Comparison of ENCODE assay signal across 8 cellular contexts in the genomic region with DNA sequence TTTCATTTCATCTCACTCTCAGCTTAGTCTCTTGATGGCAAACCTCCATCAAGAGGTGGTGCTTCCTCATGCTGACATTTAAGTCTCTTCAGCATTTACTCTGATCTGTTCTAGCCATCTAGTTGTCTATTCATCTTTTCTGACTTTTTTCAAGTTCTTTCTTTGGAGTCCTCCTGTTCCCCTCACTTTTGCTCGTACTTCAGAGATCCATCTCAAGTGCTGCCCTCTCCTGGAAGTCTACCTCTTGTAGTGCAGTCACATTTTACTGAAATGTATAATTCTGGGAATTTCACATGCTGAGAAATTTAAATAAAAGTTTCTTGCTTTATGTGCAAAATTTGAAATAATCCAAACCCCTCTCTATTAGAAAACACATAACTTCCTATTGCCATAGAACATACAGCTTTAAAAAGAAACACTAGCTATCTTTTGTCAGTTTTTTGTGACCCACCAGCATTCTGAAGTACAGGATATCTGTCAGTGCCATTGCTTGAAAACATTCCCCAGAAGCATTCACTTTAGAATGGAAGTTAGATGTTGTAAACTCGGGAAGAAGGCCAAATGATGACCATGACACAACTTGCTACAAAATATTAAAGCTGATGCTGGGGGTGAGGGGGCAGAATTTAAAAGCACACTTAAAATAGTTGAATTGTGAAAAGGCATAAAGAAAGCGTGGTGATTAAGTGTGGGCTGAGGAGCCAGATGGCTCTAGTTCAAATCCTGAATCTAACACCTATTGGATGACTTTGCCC. TPM values are rescaled to one million over a fixed set of nuclear protein-coding genes. Genes with fewer than 3 reads are reported as not detected.
A peak's percentile ranks its signal among the peaks of the same experiment; 100 is the strongest.
DNase-seq lines count a peak whose midpoint lies in the region; ATAC-seq and TF ChIP-seq lines count a peak whose summit lies in the region.

No MANE protein-coding gene starts in this region.

- H3K27me3 Mint-ChIP-seq in nephron (ENCODE audit: low read depth) = no peaks in the 10 kb centered on the region

- H3K4me3 Mint-ChIP-seq in nephron = no peak overlapping the region

- H3K9ac ChIP-seq in KMS-11 (no peak overlapping the region), mammary epithelial cell (ENCODE audit: insufficient read depth, low read length) (no peak overlapping the region)

- no peak overlapping the region for H3K4me3 ChIP-seq in KMS-11 (IDR thresholded peaks at IDR 0.05; ENCODE audit: insufficient read depth, low read depth, low read length)
- H3K4me3 ChIP-seq in mammary epithelial cell (replicated peaks in 1 of 3; ENCODE audit: insufficient read depth in 1 of 3, low read depth in 2 of 3, low read length in 3 of 3) = no peak overlapping the region

- no peaks in the 10 kb centered on the region for H3K36me3 ChIP-seq in KMS-11 (ENCODE audit: insufficient read depth)
- no peaks in the 10 kb centered on the region for H3K36me3 ChIP-seq in mammary epithelial cell (ENCODE audit: insufficient read depth, low read length)

- no peak overlapping the region for H3K27ac ChIP-seq in KMS-11
- H3K27ac ChIP-seq in mammary epithelial cell (ENCODE audit: insufficient read depth, low read depth, low read length) = no peak overlapping the region

- in situ Hi-C loops in mammary epithelial cell (cut with MboI; ENCODE audit: low sequenced_read_pairs in 2 of 2) = no loop called here

- intact Hi-C loops in mammary epithelial cell (cut with micrococcal nuclease) = no loop called here

- 26% methylated on average over 3 of the region's 3 CpGs for WGBS in mammary epithelial cell (ENCODE audit: low coverage, missing lambda C conversion rate)

- peaks cover 29% of the 10 kb centered on the region for H3K4me1 Mint-ChIP-seq in nephron

- no peaks in the 10 kb centered on the region for H3K9me3 ChIP-seq in mammary epithelial cell (replicated peaks; ENCODE audit: insufficient read depth, low read length)

- peaks cover 94% of the 10 kb centered on the region for H3K4me1 ChIP-seq in KMS-11 (ENCODE audit: low read depth, poor library complexity, severe bottlenecking)
- peaks cover 14% of the 10 kb centered on the region for H3K4me1 ChIP-seq in mammary epithelial cell (ENCODE audit: insufficient read depth, low read length)

- H3K9me3 Mint-ChIP-seq in nephron = no peaks in the 10 kb centered on the region

- CTCF ChIA-PET in mammary epithelial cell (lab: Charles Lee; ENCODE audit: low non-redundant PET) = no interaction called here

- H3K79me2 ChIP-seq in KMS-11 (ENCODE audit: insufficient read depth, low read depth) (peaks cover 88% of the 10 kb centered on the region), mammary epithelial cell (ENCODE audit: insufficient read depth, low read length) (peaks cover 97% of the 10 kb centered on the region)

- H4K20me1 ChIP-seq in KMS-11 (ENCODE audit: insufficient read depth) (peaks cover 15% of the 10 kb centered on the region; the same call in 1 of the 2 replicates), mammary epithelial cell (ENCODE audit: insufficient read depth, low read length) (peaks cover 9% of the 10 kb centered on the region)

- no peak overlapping the region for H3K27ac Mint-ChIP-seq in nephron

- dilution Hi-C loops in mammary epithelial cell (cut with HindIII; ENCODE audit: low sequenced_read_pairs) = no loop called here

- no peak overlapping the region for H2AFZ ChIP-seq in KMS-11 (ENCODE audit: low read depth)
- H2AFZ ChIP-seq in mammary epithelial cell (ENCODE audit: low read depth, low read length) = no peak overlapping the region

- H3K27me3 ChIP-seq in KMS-11 (ENCODE audit: insufficient read depth, low read depth) (no peaks in the 10 kb centered on the region), mammary epithelial cell (ENCODE audit: insufficient read depth, low read length) (no peaks in the 10 kb centered on the region)

- peak; percentile 49 for TF ChIP-seq CTCF in KMS-11 (conservative IDR thresholded peaks at IDR 0.05; ENCODE audit: low read depth, low read length)
- peak; percentile 24 to 50 for TF ChIP-seq CTCF in mammary epithelial cell (conservative IDR thresholded peaks at IDR 0.05 in 1 of 2, IDR thresholded peaks at IDR 0.05 in 1 of 2; ENCODE audit: extremely low read depth in 1 of 2, insufficient read depth in 1 of 2, low read depth in 1 of 2, low read length in 2 of 2)
- TF ChIP-seq CTCF in nephron (IDR thresholded peaks at IDR 0.05; ENCODE audit: unreplicated experiment in 3 of 3) = peak; percentile 14 to 42 (median 37)

- H3K4me2 ChIP-seq in KMS-11 (0 out of 2 replicates have a peak overlapping the region, but pooled peaks have one; percentile 16), mammary epithelial cell (ENCODE audit: insufficient read depth, low read depth, low read length) (no peak overlapping the region)

- no TSS peak for BruUV-seq in mammary epithelial cell (replicated peaks; lab: Mats Ljungman, UMichigan)

- peaks cover 5% of the 10 kb centered on the region for H3K36me3 Mint-ChIP-seq in nephron (ENCODE audit: low read depth)

- DNase-seq in SKM-1 treated with dmso at 0.1 percent for 144 hours (lab: John Stamatoyannopoulos, UW; ENCODE audit: unreplicated experiment) (peak; percentile 10), SKM-1 (lab: John Stamatoyannopoulos, UW; ENCODE audit: unreplicated experiment) (no peak), mammary epithelial cell (no peak), HuH-7 (ENCODE audit: low spot score) (no peak)

- ATAC-seq in GM21786 (IDR thresholded peaks at IDR 0.05; ENCODE audit: unreplicated experiment) = no peak
- ATAC-seq in GM21447 (IDR thresholded peaks at IDR 0.05; ENCODE audit: unreplicated experiment) = no peak

RNA-seq across cellular contexts. Expression of gene RLF, which starts 21.9 kb away (rescaled TPM):
- total RNA-seq in mammary epithelial cell = 10 to 100 TPM; 12.4 to 23.8 TPM
- 6.3 TPM for polyA plus RNA-seq in mammary epithelial cell
- polyA minus RNA-seq in mammary epithelial cell = 13.5 TPM
